Comparison of ENCODE assay signal across 8 cellular contexts in the genomic region with DNA sequence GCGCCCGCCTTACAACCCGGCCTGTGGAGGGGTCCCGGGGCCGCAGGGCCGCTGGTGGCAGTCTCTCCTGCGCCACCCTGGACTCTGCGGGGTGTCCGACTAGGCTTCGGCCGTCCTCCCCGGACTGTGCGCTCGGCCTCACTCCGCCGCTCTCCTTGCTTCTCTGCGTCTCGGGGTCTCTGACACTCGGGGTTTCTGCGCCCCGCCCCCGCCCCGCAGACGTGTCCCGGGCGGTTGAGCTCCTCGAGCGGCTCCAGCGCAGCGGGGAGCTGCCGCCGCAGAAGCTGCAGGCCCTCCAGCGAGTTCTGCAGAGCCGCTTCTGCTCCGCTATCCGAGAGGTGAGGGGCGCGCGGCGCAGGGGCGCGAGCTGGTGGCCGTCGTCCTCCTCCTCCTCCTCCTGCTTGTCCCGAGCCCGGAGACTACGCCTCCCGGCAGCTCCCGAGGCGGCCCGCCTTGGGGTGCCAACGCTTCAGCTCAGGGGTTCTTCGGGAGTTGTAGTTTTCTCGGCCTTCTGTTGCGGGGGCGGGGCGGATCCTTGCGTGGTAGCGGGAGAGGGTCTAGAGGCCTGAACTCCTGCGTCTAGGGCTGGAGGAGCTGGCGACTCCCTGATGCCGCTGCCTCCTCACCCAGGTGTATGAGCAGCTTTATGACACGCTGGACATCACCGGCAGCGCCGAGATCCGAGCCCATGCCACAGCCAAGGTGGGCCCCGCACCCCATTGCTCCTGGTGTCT. TPM values are rescaled to one million over a fixed set of nuclear protein-coding genes. Genes with fewer than 3 reads are reported as not detected.
DNase-seq lines count a peak whose midpoint lies in the region; ATAC-seq and TF ChIP-seq lines count a peak whose summit lies in the region.

No MANE protein-coding gene starts in this region.

- no peaks in the 10 kb centered on the region for H3K36me3 ChIP-seq in neutrophil
- no peaks in the 10 kb centered on the region for H3K36me3 ChIP-seq in upper lobe of left lung

- no peak overlapping the region for H3K27ac ChIP-seq in neutrophil
- H3K27ac ChIP-seq in upper lobe of left lung = peak overlapping the region; percentile 69 to 88 (median 74)

- TF ChIP-seq CTCF in GM13977 (IDR thresholded peaks at IDR 0.05; ENCODE audit: extremely low read depth, insufficient read depth, missing control alignments) (no peak), neutrophil (IDR thresholded peaks at IDR 0.05) (no peak), upper lobe of left lung (IDR thresholded peaks at IDR 0.05) (no peak)

- no peak for TF ChIP-seq POLR2A in upper lobe of left lung (IDR thresholded peaks at IDR 0.05)

- H3K4me3 ChIP-seq in neutrophil (ENCODE audit: low read depth in 1 of 2, low read length in 1 of 2) = peak overlapping the region; percentile 62 to 69
- peak overlapping the region; percentile 70 to 99 (median 86) for H3K4me3 ChIP-seq in upper lobe of left lung

- 13 to 35% methylated on average over 14 to 38 of the region's 68 CpGs for WGBS in upper lobe of left lung, 2 donors

- TF ChIP-seq EP300 in upper lobe of left lung (IDR thresholded peaks at IDR 0.05) = no peak

- H3K27me3 ChIP-seq in neutrophil = peaks cover 41% of the 10 kb centered on the region
- H3K27me3 ChIP-seq in upper lobe of left lung = no peaks in the 10 kb centered on the region

- peak; percentile 57 for DNase-seq in GM13977 (ENCODE audit: low spot score)
- peak; percentile 10 for DNase-seq in NCI-H524 treated with DMSO at 0.1 percent for 48 hours (lab: John Stamatoyannopoulos, UW)
- peak; percentile 50 for DNase-seq in activated naive CD4-positive, alpha-beta T cell treated with Interleukin-2 at 50 U/mL for 16 hours
- peak; percentile 74 for DNase-seq in globus pallidus (ENCODE audit: low spot score)
- peak; percentile 69 to 91 for DNase-seq in upper lobe of left lung
- DNase-seq in LoVo (ENCODE audit: low spot score) = no peak
- DNase-seq in SHP77 treated with DMSO at 0.1 percent for 48 hours (lab: John Stamatoyannopoulos, UW) = no peak

- H3K4me1 ChIP-seq in neutrophil (ENCODE audit: control insufficient read depth in 1 of 2, insufficient read depth in 1 of 2, low read depth in 1 of 2, low read length in 1 of 2) = peaks cover 34 to 43% of the 10 kb centered on the region in 2 experiments
- peaks cover 27 to 40% (median 33%) of the 10 kb centered on the region in 4 donors for H3K4me1 ChIP-seq in upper lobe of left lung

- H3K9me3 ChIP-seq in neutrophil (no peaks in the 10 kb centered on the region), upper lobe of left lung (no peaks in the 10 kb centered on the region)

- in situ Hi-C loops in GM13977 (cut with MboI; ENCODE audit: low pct_unique_long_range_greater_than_20kb, low sequenced_read_pairs, unreplicated experiment) = no loop called here

- peak in 1 of 2 donors; percentile 13 for ATAC-seq in upper lobe of left lung (ENCODE audit: low FRiP score in 2 of 2)

RNA-seq across cellular contexts. Expression of a gene that starts 0.6 kb away (rescaled TPM):
- 10 to 100 TPM in 1 of 6 donors, 1 to 10 TPM in 5; 3.1 to 10.2 (median 7.6) TPM for total RNA-seq in upper lobe of left lung

RNA-seq across cellular contexts. Expression of a gene that starts 4.1 kb away (rescaled TPM):
- total RNA-seq in upper lobe of left lung = 1 to 10 TPM in 4 of 6 donors, under 1 TPM in 1, not detected in 1; 0.89 to 7.9 (median 2.3) TPM

RNA-seq across cellular contexts. Expression of a gene that starts 4.5 kb away (rescaled TPM):
- 10 to 100 TPM in 1 of 6 donors, 1 to 10 TPM in 5; 2.4 to 11.5 (median 5.9) TPM for total RNA-seq in upper lobe of left lung

RNA-seq across cellular contexts. Expression of a gene that starts 29.5 kb away (rescaled TPM):
- 1,000 to 10,000 TPM in 1 of 6 donors, 100 to 1,000 TPM in 5; 147 to 1,500 (median 176) TPM for total RNA-seq in upper lobe of left lung

RNA-seq across cellular contexts. Expression of a gene that starts 40.4 kb away (rescaled TPM):
- total RNA-seq in upper lobe of left lung = 1 to 10 TPM in 3 of 6 donors, under 1 TPM in 2, not detected in 1; 0.61 to 2.1 (median 1.2) TPM

Comparison
In these comparisons a context has a peak if more than half of its experiments do, and no peak if none do; other contexts are left out.
1. DNase-seq: peak in GM13977 (single experiment), NCI-H524 treated with DMSO at 0.1 percent for 48 hours (single experiment), activated naive CD4-positive, alpha-beta T cell treated with Interleukin-2 at 50 U/mL for 16 hours (single experiment), globus pallidus (single experiment) and upper lobe of left lung (2 of 2); none in LoVo (single experiment) and SHP77 treated with DMSO at 0.1 percent for 48 hours (single experiment).